8 cellular contexts compared by ENCODE assay signal in the genomic region with DNA sequence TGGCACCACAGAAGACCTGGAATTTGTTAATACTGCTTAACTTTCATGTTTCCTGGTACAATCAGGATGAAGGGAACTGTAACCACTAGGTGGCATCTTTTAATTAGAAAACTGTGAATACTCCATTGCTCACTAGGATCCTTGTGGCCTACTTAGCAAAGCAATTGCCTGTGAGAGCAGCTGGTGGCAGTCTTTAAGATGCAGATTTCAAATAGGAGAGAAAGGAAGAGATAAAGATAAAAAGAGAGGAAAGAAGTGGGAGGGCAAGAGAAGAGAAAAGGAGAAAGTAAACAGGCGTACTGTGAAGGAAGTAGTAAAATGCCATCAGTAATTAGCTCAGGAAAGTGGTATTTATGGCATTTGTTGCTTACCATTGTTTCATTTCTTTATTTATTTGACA.
A peak's percentile ranks its signal among the peaks of the same experiment; 100 is the strongest.
DNase-seq lines count a peak whose midpoint lies in the region; ATAC-seq lines count a peak whose summit lies in the region.

No MANE protein-coding gene starts in this region.

- H3K79me2 ChIP-seq in ACC112 (ENCODE audit: control insufficient read depth, insufficient read depth, low read length, unreplicated experiment) = no peaks in the 10 kb centered on the region

- H2AFZ ChIP-seq in ACC112 (ENCODE audit: low read length, unreplicated experiment) = peak overlapping the region; percentile 85

- H3K27ac ChIP-seq in ACC112 (ENCODE audit: low read depth, low read length) = no peak overlapping the region

- H3K36me3 ChIP-seq in ACC112 (ENCODE audit: insufficient read depth, low read length) = no peaks in the 10 kb centered on the region

- H3K9me3 Mint-ChIP-seq in naive B cell = peaks cover under 1 to 27% (median 23%) of the 10 kb centered on the region in 7 donors

- no peak overlapping the region for H3K4me3 Mint-ChIP-seq in naive B cell

- no peaks in the 10 kb centered on the region for H3K27me3 ChIP-seq in ACC112 (ENCODE audit: insufficient read depth, low read length)

- peaks cover 11 to 16% of the 10 kb centered on the region in 2 donors for H3K36me3 Mint-ChIP-seq in naive B cell

- peak overlapping the region in 1 of 6 donors; percentile 59 for H3K27ac Mint-ChIP-seq in naive B cell

- no peaks in the 10 kb centered on the region for H3K27me3 Mint-ChIP-seq in naive B cell

- H3K4me1 Mint-ChIP-seq in naive B cell = peaks cover 2 to 6% (median 5%) of the 10 kb centered on the region in 3 donors

- peaks cover 29% of the 10 kb centered on the region for H3K4me1 ChIP-seq in ACC112 (ENCODE audit: control insufficient read depth, insufficient read depth, low read length, unreplicated experiment)

- no peak overlapping the region for H3K4me3 ChIP-seq in ACC112 (ENCODE audit: low read depth, low read length)

- ATAC-seq in naive B cell (ENCODE audit: low read depth in 2 of 2) = peak; percentile 73 to 85
- no peak for ATAC-seq in HG03460 (IDR thresholded peaks at IDR 0.05; ENCODE audit: unreplicated experiment)

- peak; percentile 47 for DNase-seq in GM04503 (ENCODE audit: low read depth)
- DNase-seq in NCI-H1105 (lab: John Stamatoyannopoulos, UW) = peak; percentile 70
- peak; percentile 1 for DNase-seq in SKM-1 (lab: John Stamatoyannopoulos, UW; ENCODE audit: unreplicated experiment)
- peak; percentile 81 for DNase-seq in fibroblast of gingiva (ENCODE audit: low read depth)
- peak; percentile 40 for DNase-seq in naive B cell
- no peak for DNase-seq in NK-92 (lab: John Stamatoyannopoulos, UW; ENCODE audit: unreplicated experiment)
